ENCODE assay signal across 22 cellular contexts in the genomic region with DNA sequence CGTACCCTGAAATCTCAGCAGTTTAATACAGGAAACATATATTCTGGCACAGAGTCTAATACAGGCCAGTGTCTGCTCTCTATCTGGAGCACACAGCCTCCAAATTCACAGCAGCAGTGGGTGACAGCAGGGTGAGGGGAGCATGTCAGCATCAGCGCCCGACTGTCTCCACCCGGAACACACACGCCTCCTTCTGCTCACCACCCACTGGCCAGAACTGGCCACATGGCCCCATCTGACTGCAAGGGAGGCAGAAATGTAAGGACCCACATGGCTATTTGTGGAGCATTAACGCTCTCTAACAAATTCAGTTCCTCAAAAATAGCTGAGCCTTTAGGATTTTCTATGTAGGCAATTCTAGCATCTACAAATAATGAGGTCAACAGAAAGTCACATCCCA. TPM values are rescaled to one million over a fixed set of nuclear protein-coding genes. Genes with fewer than 3 reads are reported as not detected.
DNase-seq lines count a peak whose midpoint lies in the region; ATAC-seq and TF ChIP-seq lines count a peak whose summit lies in the region.
"Had no signal": no experiment of that assay in that cellular context is flagged by ENCODE, and none has a peak within 500 bp of the region (broad histone marks: within the 10 kb centered on the region; RNA-seq: fewer than 3 reads in every experiment).

No MANE protein-coding gene starts in this region.

- TF ChIP-seq CTCF in SK-N-SH (IDR thresholded peaks at IDR 0.05) = no peak
- no peak for TF ChIP-seq CTCF in body of pancreas (IDR thresholded peaks at IDR 0.05)
- TF ChIP-seq CTCF in left ventricle myocardium inferior (IDR thresholded peaks at IDR 0.05; ENCODE audit: borderline replicate concordance) = no peak
- no peak for TF ChIP-seq CTCF in psoas muscle (IDR thresholded peaks at IDR 0.05)

- POLR2A ChIA-PET in SK-N-SH (lab: Yijun Ruan, JAX) = no interaction called here

- H3K4me2 ChIP-seq in SK-N-SH = no peak overlapping the region

- H3K4me1 ChIP-seq in SK-N-SH (ENCODE audit: control insufficient read depth in 1 of 2, insufficient read depth in 2 of 2, low read depth in 1 of 2, low read length in 1 of 2) (peaks cover 0 to 50% of the 10 kb centered on the region in 2 experiments; a peak in 2 of 4 replicates), body of pancreas (peaks cover 20% of the 10 kb centered on the region), left ventricle myocardium inferior (peaks cover 75% of the 10 kb centered on the region), psoas muscle (peaks cover 45% of the 10 kb centered on the region)

- CTCF ChIA-PET in SK-N-SH (lab: Yijun Ruan, JAX) = interaction anchor here (1.7 kb wide), 1 partner anchor 15 kb away, joined by 7 read pairs; no protein-coding TSS in a partner anchor

- no peaks in the 10 kb centered on the region for H3F3A ChIP-seq in SK-N-SH (replicated peaks; ENCODE audit: insufficient read depth)

- no peak for DNase-seq in SK-N-SH
- peak in 1 of 4 donors; percentile 21 for DNase-seq in body of pancreas
- no peak for DNase-seq in left ventricle myocardium inferior
- no peak for DNase-seq in psoas muscle
- DNase-seq in left colon = no peak
- DNase-seq in activated effector memory CD4-positive, alpha-beta T cell treated with Interleukin-2 at 50 U/mL for 16 hours = no peak
- no peak for DNase-seq in SIG-M5 (lab: John Stamatoyannopoulos, UW)
- DNase-seq: 8988T; AML-193; CD8-positive, alpha-beta T cell; DND-41; GM23248; H9; Karpas-422; NCI-H187; NCI-H345; NCI-H524; NCI-H774; NK-92 treated with Interleukin-12 subunit alpha and Interleukin-12 subunit beta, amount 100 ng/mL, for 24 hours had no signal

- intact Hi-C loops in body of pancreas (cut with DNase I) (no loop called here), left ventricle myocardium inferior (cut with micrococcal nuclease) (no loop called here), psoas muscle (cut with DNase I) (no loop called here), left colon (cut with DNase I, micrococcal nuclease) (no loop called here)

- no peaks in the 10 kb centered on the region for H3K27me3 ChIP-seq in SK-N-SH (ENCODE audit: insufficient read depth)
- H3K27me3 ChIP-seq in body of pancreas = no peaks in the 10 kb centered on the region
- peaks cover 6% of the 10 kb centered on the region for H3K27me3 ChIP-seq in left ventricle myocardium inferior (ENCODE audit: low read depth)
- no peaks in the 10 kb centered on the region for H3K27me3 ChIP-seq in psoas muscle (ENCODE audit: insufficient read depth in 3 of 3, low read length in 2 of 3)

- 71% methylated on average over 6 of the region's 6 CpGs for WGBS in SK-N-SH (ENCODE audit: low lambda C conversion rate)
- 74 to 75% methylated on average over 6 of the region's 6 CpGs for WGBS in body of pancreas, 2 donors
- WGBS in psoas muscle, 3 donors = 65 to 88% (median 72%) methylated on average over 6 of the region's 6 CpGs

- ATAC-seq in SK-N-SH treated with all-trans-retinoic acid at 6 μM for 48 hours (no peak), body of pancreas (peak; percentile 38), psoas muscle (peak; percentile 45 to 67 (median 57)), left colon (no peak)
- ATAC-seq: CD8-positive, alpha-beta T cell; Panc1 had no signal

- H3K9ac ChIP-seq in SK-N-SH = no peak overlapping the region
- H3K9ac ChIP-seq: GM23248 had no signal

- H3K9me3 ChIP-seq in SK-N-SH (no peaks in the 10 kb centered on the region), body of pancreas (no peaks in the 10 kb centered on the region), left ventricle myocardium inferior (replicated peaks) (peaks cover 5% of the 10 kb centered on the region), psoas muscle (peaks cover 4% of the 10 kb centered on the region)

- TF ChIP-seq POLR2A in body of pancreas (IDR thresholded peaks at IDR 0.05) = no peak

- TF ChIP-seq EP300 in SK-N-SH (IDR thresholded peaks at IDR 0.05; ENCODE audit: borderline replicate concordance in 1 of 2, low read depth in 1 of 2, low read length in 1 of 2) = no peak

- H3K4me3 ChIP-seq in SK-N-SH (ENCODE audit: low read depth in 2 of 2, low read length in 1 of 2) (no peak overlapping the region), body of pancreas (no peak overlapping the region), left ventricle myocardium inferior (no peak overlapping the region), psoas muscle (no peak overlapping the region)
- H3K4me3 ChIP-seq: GM23248 had no signal

- no peak for TF ChIP-seq RAD21 in SK-N-SH (IDR thresholded peaks at IDR 0.05; ENCODE audit: low read length)

- no peak overlapping the region for H3K27ac ChIP-seq in SK-N-SH (ENCODE audit: low read depth in 2 of 2, low read length in 1 of 2)
- peak overlapping the region in 3 of 4 donors; percentile 31 to 72 (median 66) for H3K27ac ChIP-seq in body of pancreas
- H3K27ac ChIP-seq in left ventricle myocardium inferior (replicated peaks) = peak overlapping the region; percentile 38
- peak overlapping the region; percentile 5 for H3K27ac ChIP-seq in psoas muscle
- H3K27ac ChIP-seq: GM23248 had no signal

- H4K20me1 ChIP-seq in SK-N-SH (ENCODE audit: insufficient read depth) = no peaks in the 10 kb centered on the region

- H3K36me3 ChIP-seq in SK-N-SH (replicated peaks in 1 of 2; ENCODE audit: control insufficient read depth in 1 of 2, insufficient read depth in 2 of 2, low read length in 1 of 2) = peaks cover 0 to 5% of the 10 kb centered on the region in 2 experiments
- H3K36me3 ChIP-seq in body of pancreas (replicated peaks in 1 of 2; ENCODE audit: insufficient read depth in 1 of 2, low read depth in 2 of 2) = no peaks in the 10 kb centered on the region
- H3K36me3 ChIP-seq in left ventricle myocardium inferior = no peaks in the 10 kb centered on the region
- H3K36me3 ChIP-seq in psoas muscle (ENCODE audit: insufficient read depth in 1 of 2, low read depth in 1 of 2) = peaks cover 0 to 13% of the 10 kb centered on the region in 2 donors

- no peaks in the 10 kb centered on the region for H3K79me2 ChIP-seq in SK-N-SH (ENCODE audit: insufficient read depth)

- no peaks in the 10 kb centered on the region for H3K9me2 ChIP-seq in SK-N-SH

- H2AFZ ChIP-seq in SK-N-SH (ENCODE audit: low read depth) = no peak overlapping the region
- H2AFZ ChIP-seq: GM23248 had no signal

TF ChIP-seq in SK-N-SH, 30 proteins besides CTCF, POLR2A, EP300 and RAD21:
- TF ChIP-seq, protein P1, sequence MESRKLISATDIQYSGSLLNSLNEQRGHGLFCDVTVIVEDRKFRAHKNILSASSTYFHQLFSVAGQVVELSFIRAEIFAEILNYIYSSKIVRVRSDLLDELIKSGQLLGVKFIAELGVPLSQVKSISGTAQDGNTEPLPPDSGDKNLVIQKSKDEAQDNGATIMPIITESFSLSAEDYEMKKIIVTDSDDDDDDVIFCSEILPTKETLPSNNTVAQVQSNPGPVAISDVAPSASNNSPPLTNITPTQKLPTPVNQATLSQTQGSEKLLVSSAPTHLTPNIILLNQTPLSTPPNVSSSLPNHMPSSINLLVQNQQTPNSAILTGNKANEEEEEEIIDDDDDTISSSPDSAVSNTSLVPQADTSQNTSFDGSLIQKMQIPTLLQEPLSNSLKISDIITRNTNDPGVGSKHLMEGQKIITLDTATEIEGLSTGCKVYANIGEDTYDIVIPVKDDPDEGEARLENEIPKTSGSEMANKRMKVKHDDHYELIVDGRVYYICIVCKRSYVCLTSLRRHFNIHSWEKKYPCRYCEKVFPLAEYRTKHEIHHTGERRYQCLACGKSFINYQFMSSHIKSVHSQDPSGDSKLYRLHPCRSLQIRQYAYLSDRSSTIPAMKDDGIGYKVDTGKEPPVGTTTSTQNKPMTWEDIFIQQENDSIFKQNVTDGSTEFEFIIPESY (IDR thresholded peaks at IDR 0.05; ENCODE audit: borderline replicate concordance, low read depth) = no peak
- peak; percentile 82; the same call in 1 of the 2 replicates for TF ChIP-seq MXI1 (IDR thresholded peaks at IDR 0.05; ENCODE audit: low read depth, low read length)
TF ChIP-seq in SK-N-SH: peak in this region for 1.

TF ChIP-seq in SK-N-SH treated with all-trans-retinoic acid at 6 μM for 48 hours, 23 proteins besides CTCF, POLR2A, EP300 and RAD21:
- TF ChIP-seq OSR1 (CRISPR knock-in tag; IDR thresholded peaks at IDR 0.05) (no peak), RARB (CRISPR knock-in tag; IDR thresholded peaks at IDR 0.05) (no peak), TOX (CRISPR knock-in tag; IDR thresholded peaks at IDR 0.05; ENCODE audit: borderline replicate concordance) (no peak), BACH2 (CRISPR knock-in tag; IDR thresholded peaks at IDR 0.05; ENCODE audit: borderline replicate concordance) (no peak), ZFP30 (CRISPR knock-in tag; IDR thresholded peaks at IDR 0.05) (no peak), ZNF70 (CRISPR knock-in tag; IDR thresholded peaks at IDR 0.05) (no peak), TCF4 (CRISPR knock-in tag; IDR thresholded peaks at IDR 0.05; ENCODE audit: borderline replicate concordance) (no peak)
- TF ChIP-seq, protein P2, sequence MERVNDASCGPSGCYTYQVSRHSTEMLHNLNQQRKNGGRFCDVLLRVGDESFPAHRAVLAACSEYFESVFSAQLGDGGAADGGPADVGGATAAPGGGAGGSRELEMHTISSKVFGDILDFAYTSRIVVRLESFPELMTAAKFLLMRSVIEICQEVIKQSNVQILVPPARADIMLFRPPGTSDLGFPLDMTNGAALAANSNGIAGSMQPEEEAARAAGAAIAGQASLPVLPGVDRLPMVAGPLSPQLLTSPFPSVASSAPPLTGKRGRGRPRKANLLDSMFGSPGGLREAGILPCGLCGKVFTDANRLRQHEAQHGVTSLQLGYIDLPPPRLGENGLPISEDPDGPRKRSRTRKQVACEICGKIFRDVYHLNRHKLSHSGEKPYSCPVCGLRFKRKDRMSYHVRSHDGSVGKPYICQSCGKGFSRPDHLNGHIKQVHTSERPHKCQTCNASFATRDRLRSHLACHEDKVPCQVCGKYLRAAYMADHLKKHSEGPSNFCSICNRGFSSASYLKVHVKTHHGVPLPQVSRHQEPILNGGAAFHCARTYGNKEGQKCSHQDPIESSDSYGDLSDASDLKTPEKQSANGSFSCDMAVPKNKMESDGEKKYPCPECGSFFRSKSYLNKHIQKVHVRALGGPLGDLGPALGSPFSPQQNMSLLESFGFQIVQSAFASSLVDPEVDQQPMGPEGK (CRISPR knock-in tag; IDR thresholded peaks at IDR 0.05; ENCODE audit: borderline replicate concordance) = no peak

RNA-seq across cellular contexts. Expression of a gene that starts 24.6 kb away (rescaled TPM):
- 0.28 and 0.84 TPM in 2 replicates for polyA plus RNA-seq in SK-N-SH (2012; rRNA removed)
- 0.94 and 1.8 TPM in 2 replicates for polyA plus RNA-seq in SK-N-SH (2012; cell fraction: cytosol; rRNA removed)
- 0.36 and 0.55 TPM in 2 replicates for polyA plus RNA-seq in SK-N-SH (2012; cell fraction: nucleus; rRNA removed)
- total RNA-seq in body of pancreas = under 1 TPM; 0.33 to 0.78 TPM
- 25.5 TPM for total RNA-seq in left ventricle myocardium inferior
- 10 to 100 TPM; 12.9 to 96.2 (median 20.6) TPM for total RNA-seq in psoas muscle
- polyA plus RNA-seq in psoas muscle = 10 to 100 TPM in 2 of 3 donors, 1 to 10 TPM in 1; 3.2 to 63.4 (median 33.3) TPM
- under 1 TPM; 0.15 to 0.73 TPM for total RNA-seq in left colon
- total RNA-seq: GM23248 had no signal
- polyA plus RNA-seq: GM23248, IgD-negative memory B cell had no signal

Comparison
In these comparisons a context has a peak if more than half of its experiments do, and no peak if none do; other contexts are left out.
1. H3K27ac ChIP-seq: peak in body of pancreas (3 of 4), left ventricle myocardium inferior (single experiment) and psoas muscle (single experiment); none in SK-N-SH (0 of 2).
2. ATAC-seq: peak in body of pancreas (single experiment) and psoas muscle (4 of 4); none in SK-N-SH treated with all-trans-retinoic acid at 6 μM for 48 hours (single experiment) and left colon (single experiment).
3. RNA of a gene that starts 24.6 kb away (total RNA-seq): 25.5 TPM in left ventricle myocardium inferior (single experiment) and 12.9 to 96.2 TPM in psoas muscle; 0.33 to 0.78 TPM in body of pancreas and 0.15 to 0.73 TPM in left colon; every median in the first group is over 4 times any median in the second.